Comparison of ENCODE assay signal across 18 cellular contexts in the genomic region with DNA sequence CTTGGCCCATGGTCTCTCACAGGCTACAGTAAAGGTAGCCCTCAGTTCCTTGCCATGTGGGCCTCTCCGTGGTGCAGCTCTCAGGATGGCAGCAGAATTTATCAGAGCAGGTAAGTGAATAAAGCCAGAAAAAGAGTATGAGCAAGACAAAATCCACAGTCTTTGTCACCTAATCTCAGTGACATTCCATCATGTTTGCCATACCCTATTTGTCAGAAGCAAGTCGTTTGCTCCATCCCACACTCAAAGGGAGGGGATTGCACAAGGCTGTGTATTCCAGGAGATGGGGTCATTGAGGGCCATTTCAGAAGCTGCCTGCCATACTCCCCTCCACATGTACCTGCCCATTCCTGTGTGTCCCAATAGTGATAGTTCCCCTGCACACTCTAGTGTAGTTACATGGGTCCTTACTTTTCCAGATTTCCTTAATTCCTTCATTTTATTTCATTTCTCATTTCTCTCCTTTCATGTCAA. TPM values are rescaled to one million over a fixed set of nuclear protein-coding genes. Genes with fewer than 3 reads are reported as not detected.
"Had no signal": no experiment of that assay in that cellular context is flagged by ENCODE, and none has a peak within 500 bp of the region (broad histone marks: within the 10 kb centered on the region; RNA-seq: fewer than 3 reads in every experiment).

No MANE protein-coding gene starts in this region.

- H3K4me3 Mint-ChIP-seq: memory B cell; neural crest cell; stimulated activated naive B cell treated with anti-CD40 and anti-IgM and Interleukin-4, amounts not matched to agents 10 μg/mL and 1 μg/mL and 100 μg/mL, for 72 hours; T-helper 2 cell treated with Interferon-gamma antibody and Interleukin-4, amounts not matched to agents 5 μg/mL and 100 μg/mL, for 36 hours had no signal

- H3K27me3 ChIP-seq: heart left ventricle, upper lobe of left lung had no signal

- DNase-seq: activated CD4-positive, alpha-beta T cell treated with anti-CD3 and anti-CD28 coated beads for 1 hour; activated CD4-positive, alpha-beta T cell treated with anti-CD3 and anti-CD28 coated beads, Interleukin-2, amount 50 U/mL, for 4 hours; activated naive CD4-positive, alpha-beta T cell treated with Interleukin-2 at 50 U/mL for 16 hours; activated T-cell treated with anti-CD3 and anti-CD28 coated beads, Interleukin-2, amount 50 U/mL, for 48 hours; cerebellar nuclear complex; cortex of kidney; heart left ventricle; occipital lobe; stimulated activated CD4-positive, alpha-beta T cell treated with anti-CD3 and anti-CD28 coated beads, Interleukin-2, amount 100 ng/mL, for 48 hours; stimulated activated CD8-positive, alpha-beta memory T cell treated with anti-CD3 and anti-CD28 coated beads, Interleukin-4, amount 100 ng/mL, for 48 hours; stimulated activated naive B cell treated with anti-CD40 and anti-IgM and Interleukin-4, amounts not matched to agents 10 μg/mL and 1 μg/mL and 100 μg/mL, for 72 hours; upper lobe of left lung; WERI-Rb-1 had no signal

- H3K4me3 ChIP-seq: heart left ventricle, upper lobe of left lung had no signal

- H3K36me3 ChIP-seq: heart left ventricle, upper lobe of left lung, WERI-Rb-1 had no signal

- H3K9me3 ChIP-seq: heart left ventricle, upper lobe of left lung had no signal

- H3K27ac ChIP-seq: epithelial cell of prostate, heart left ventricle, upper lobe of left lung, WERI-Rb-1 had no signal

- H3K9me3 Mint-ChIP-seq: memory B cell; neural crest cell; stimulated activated naive B cell treated with anti-CD40 and anti-IgM and Interleukin-4, amounts not matched to agents 10 μg/mL and 1 μg/mL and 100 μg/mL, for 72 hours; T-helper 2 cell treated with Interferon-gamma antibody and Interleukin-4, amounts not matched to agents 5 μg/mL and 100 μg/mL, for 36 hours had no signal

- H3K27ac Mint-ChIP-seq: memory B cell; stimulated activated naive B cell treated with anti-CD40 and anti-IgM and Interleukin-4, amounts not matched to agents 10 μg/mL and 1 μg/mL and 100 μg/mL, for 72 hours had no signal

- H3K27me3 Mint-ChIP-seq: memory B cell; stimulated activated naive B cell treated with anti-CD40 and anti-IgM and Interleukin-4, amounts not matched to agents 10 μg/mL and 1 μg/mL and 100 μg/mL, for 72 hours had no signal

- H3K36me3 Mint-ChIP-seq: memory B cell; stimulated activated naive B cell treated with anti-CD40 and anti-IgM and Interleukin-4, amounts not matched to agents 10 μg/mL and 1 μg/mL and 100 μg/mL, for 72 hours had no signal

- H3K4me1 ChIP-seq: upper lobe of left lung had no signal

- ATAC-seq: heart left ventricle; stimulated activated naive B cell treated with anti-CD40 and anti-IgM and Interleukin-4, amounts not matched to agents 10 μg/mL and 1 μg/mL and 100 μg/mL, for 72 hours had no signal

RNA-seq across cellular contexts. Expression of gene ISM1, which starts 24.2 kb away (rescaled TPM):
- total RNA-seq: myocyte had no signal
